In genomic region chr10:126906704-126907422, GRCh38 we compare ENCODE assay signal across 8 cellular contexts. TPM values are rescaled to one million over a fixed set of nuclear protein-coding genes. Genes with fewer than 3 reads are reported as not detected.
A peak's percentile ranks its signal among the peaks of the same experiment; 100 is the strongest.
DNase-seq lines count a peak whose midpoint lies in the region; ATAC-seq, FAIRE-seq and TF ChIP-seq lines count a peak whose summit lies in the region.

No MANE protein-coding gene starts in this region.

- no peak overlapping the region for H2BK12ac ChIP-seq in neuronal stem cell (ENCODE audit: low read length)

- peak overlapping the region; percentile 94 for H3K18ac ChIP-seq in neuronal stem cell (ENCODE audit: low read length)

- POLR2A ChIA-PET in AG04449 (lab: Yijun Ruan, JAX): no interaction called here

- H2BK120ac ChIP-seq in neuronal stem cell (ENCODE audit: low read depth, low read length): peak overlapping the region; percentile 53

- H3K36me3 ChIP-seq in RWPE2 (ENCODE audit: low read depth) (peaks cover 12% of the 10 kb centered on the region), esophagus squamous epithelium (no peaks in the 10 kb centered on the region), neuronal stem cell (replicated peaks in 1 of 2; ENCODE audit: control insufficient read depth in 2 of 2, insufficient read depth in 2 of 2, low read length in 2 of 2) (peaks cover 3 to 46% of the 10 kb centered on the region in 2 donors), small intestine (ENCODE audit: control insufficient read depth in 2 of 2, insufficient read depth in 2 of 2, low read length in 2 of 2) (no peaks in the 10 kb centered on the region)

- FAIRE-seq in small intestine (lab: Jason Lieb, UNC) (no peak), GM19239 (lab: Jason Lieb, UNC) (no peak)

- TF ChIP-seq POLR2A in esophagus squamous epithelium (IDR thresholded peaks at IDR 0.05): no peak

- no peak overlapping the region for H3K4ac ChIP-seq in neuronal stem cell (ENCODE audit: low read length)

- H2BK5ac ChIP-seq in neuronal stem cell (ENCODE audit: low read length): no peak overlapping the region

- peak overlapping the region; percentile 71 for H2AK5ac ChIP-seq in neuronal stem cell (ENCODE audit: low read depth, low read length)

- no peak overlapping the region for H2BK15ac ChIP-seq in neuronal stem cell (ENCODE audit: low read length)

- intact Hi-C loops in esophagus squamous epithelium (cut with DNase I): loop anchor here (10.0 kb wide), 1 partner anchor 128 kb away; no protein-coding TSS in a partner anchor

- no peaks in the 10 kb centered on the region for H3K9me3 ChIP-seq in RWPE2 (ENCODE audit: severe bottlenecking)
- H3K9me3 ChIP-seq in esophagus squamous epithelium: no peaks in the 10 kb centered on the region
- H3K9me3 ChIP-seq in neuronal stem cell (replicated peaks in 1 of 2; ENCODE audit: control insufficient read depth in 2 of 2, insufficient read depth in 1 of 2, low read depth in 1 of 2, low read length in 2 of 2): peaks cover 0 to 2% of the 10 kb centered on the region in 2 donors
- H3K9me3 ChIP-seq in small intestine (ENCODE audit: control insufficient read depth, low read depth): no peaks in the 10 kb centered on the region

- CTCF ChIA-PET in AG04449 (lab: Yijun Ruan, JAX): no interaction called here

- H3K4me3 ChIP-seq in AG04449 (ENCODE audit: low read depth, low read length) (peak overlapping the region; percentile 73), RWPE2 (ENCODE audit: severe bottlenecking) (peak overlapping the region; percentile 82), esophagus squamous epithelium (peak overlapping the region; percentile 92 to 96 (median 92)), neuronal stem cell (ENCODE audit: low read length in 2 of 2) (peak overlapping the region; percentile 63 to 88), small intestine (ENCODE audit: low read depth in 1 of 2, low read length in 2 of 2) (peak overlapping the region in 1 of 2 donors; percentile 83)

- 68 to 89% methylated on average over 5 of the region's 14 CpGs for WGBS in esophagus squamous epithelium, 2 donors
- WGBS in neuronal stem cell (ENCODE audit: extremely low coverage in 2 of 2, insufficient read length in 2 of 2, insufficient replicate concordance in 1 of 2), 2 donors: no CpG with 5 or more reads among the region's 14 CpGs
- 88 to 94% (median 92%) methylated on average over 14 of the region's 14 CpGs for WGBS in small intestine, 3 donors

- H2AFZ ChIP-seq in neuronal stem cell (ENCODE audit: low read length): peak overlapping the region; percentile 96

- H3K27me3 ChIP-seq in RWPE2 (ENCODE audit: insufficient read depth, poor library complexity, severe bottlenecking) (no peaks in the 10 kb centered on the region), esophagus squamous epithelium (no peaks in the 10 kb centered on the region), neuronal stem cell (ENCODE audit: control insufficient read depth in 3 of 3, insufficient read depth in 3 of 3, low read depth in 1 of 3, low read length in 3 of 3) (no peaks in the 10 kb centered on the region), small intestine (ENCODE audit: control insufficient read depth in 2 of 2, insufficient read depth in 2 of 2, low read length in 2 of 2) (no peaks in the 10 kb centered on the region)

- H3K27ac ChIP-seq in RWPE2 (ENCODE audit: poor library complexity, severe bottlenecking) (no peak overlapping the region), esophagus squamous epithelium (peak overlapping the region; percentile 90 to 93 (median 92)), neuronal stem cell (replicated peaks; ENCODE audit: low read length) (no peak overlapping the region), small intestine (ENCODE audit: low read depth in 1 of 2, low read length in 1 of 2) (no peak overlapping the region)

- H3K79me1 ChIP-seq in neuronal stem cell (ENCODE audit: low read depth, low read length): peaks cover 9% of the 10 kb centered on the region

- peak overlapping the region; percentile 99 for H3K14ac ChIP-seq in neuronal stem cell (ENCODE audit: low read length)

- H3K23ac ChIP-seq in neuronal stem cell (ENCODE audit: low read depth, low read length, poor library complexity): peak overlapping the region; percentile 76

- H3K4me2 ChIP-seq in neuronal stem cell (ENCODE audit: insufficient read depth, low read length, poor library complexity, severe bottlenecking): peak overlapping the region; percentile 61

- H3K4me1 ChIP-seq in RWPE2 (ENCODE audit: insufficient read depth, poor library complexity, severe bottlenecking): peaks cover 34% of the 10 kb centered on the region
- H3K4me1 ChIP-seq in esophagus squamous epithelium: peaks cover 11 to 72% (median 28%) of the 10 kb centered on the region in 3 donors
- H3K4me1 ChIP-seq in neuronal stem cell (ENCODE audit: control insufficient read depth in 2 of 2, insufficient read depth in 1 of 2, low read depth in 1 of 2, low read length in 2 of 2): peaks cover 2 to 12% of the 10 kb centered on the region in 2 donors
- peaks cover 0 to 3% of the 10 kb centered on the region in 2 donors for H3K4me1 ChIP-seq in small intestine (ENCODE audit: control insufficient read depth in 2 of 2, insufficient read depth in 1 of 2, low read depth in 1 of 2, low read length in 1 of 2)

- no peak for DNase-seq in AG04449 (ENCODE audit: low read depth, low spot score)
- DNase-seq in RWPE2 (ENCODE audit: low spot score): no peak
- DNase-seq in esophagus squamous epithelium (lab: John Stamatoyannopoulos, UW): no peak
- no peak for DNase-seq in neuronal stem cell (ENCODE audit: low spot score)
- DNase-seq in stimulated activated naive CD4-positive, alpha-beta T cell treated with Interleukin-2 at 50 U/mL for 16 hours (lab: John Stamatoyannopoulos, UW): no peak
- DNase-seq in small intestine: no peak
- no peak for DNase-seq in GM19239 (ENCODE audit: insufficient read length, low spot score)
- DNase-seq in D341Med (ENCODE audit: low spot score): no peak

- ATAC-seq in RWPE2 (ENCODE audit: low read depth): no peak

- H3K9ac ChIP-seq in neuronal stem cell (ENCODE audit: low read depth, low read length, poor library complexity): peak overlapping the region; percentile 79

- H4K8ac ChIP-seq in neuronal stem cell (ENCODE audit: low read depth, low read length): no peak overlapping the region

- no peak overlapping the region for H4K91ac ChIP-seq in neuronal stem cell (ENCODE audit: low read depth, low read length, poor library complexity)

- TF ChIP-seq CTCF in AG04449 (IDR thresholded peaks at IDR 0.05; ENCODE audit: insufficient read depth, low read length, missing control alignments) (no peak), RWPE2 (IDR thresholded peaks at IDR 0.05; ENCODE audit: poor library complexity, severe bottlenecking) (no peak), esophagus squamous epithelium (IDR thresholded peaks at IDR 0.05) (no peak)

RNA-seq across cellular contexts. Expression of gene DOCK1, which starts 1.6 kb away (rescaled TPM):
- 10 to 100 TPM; 31.8 to 83.4 (median 49.8) TPM for total RNA-seq in esophagus squamous epithelium
- 21.3 TPM for polyA plus RNA-seq in neuronal stem cell (2013, experiment 1 of 2)
- polyA plus RNA-seq in neuronal stem cell (2013, experiment 2 of 2): 21.3 TPM
- 10 to 100 TPM; 16.8 to 26.2 (median 18.1) TPM for polyA plus RNA-seq in small intestine

Comparison
In these comparisons a context has a peak if more than half of its experiments do, and no peak if none do; other contexts are left out.
1. H3K27ac ChIP-seq: peak in esophagus squamous epithelium (4 of 4); none in RWPE2 (single experiment), neuronal stem cell (single experiment) and small intestine (0 of 2).